14 cellular contexts compared by ENCODE assay signal in the genomic region with DNA sequence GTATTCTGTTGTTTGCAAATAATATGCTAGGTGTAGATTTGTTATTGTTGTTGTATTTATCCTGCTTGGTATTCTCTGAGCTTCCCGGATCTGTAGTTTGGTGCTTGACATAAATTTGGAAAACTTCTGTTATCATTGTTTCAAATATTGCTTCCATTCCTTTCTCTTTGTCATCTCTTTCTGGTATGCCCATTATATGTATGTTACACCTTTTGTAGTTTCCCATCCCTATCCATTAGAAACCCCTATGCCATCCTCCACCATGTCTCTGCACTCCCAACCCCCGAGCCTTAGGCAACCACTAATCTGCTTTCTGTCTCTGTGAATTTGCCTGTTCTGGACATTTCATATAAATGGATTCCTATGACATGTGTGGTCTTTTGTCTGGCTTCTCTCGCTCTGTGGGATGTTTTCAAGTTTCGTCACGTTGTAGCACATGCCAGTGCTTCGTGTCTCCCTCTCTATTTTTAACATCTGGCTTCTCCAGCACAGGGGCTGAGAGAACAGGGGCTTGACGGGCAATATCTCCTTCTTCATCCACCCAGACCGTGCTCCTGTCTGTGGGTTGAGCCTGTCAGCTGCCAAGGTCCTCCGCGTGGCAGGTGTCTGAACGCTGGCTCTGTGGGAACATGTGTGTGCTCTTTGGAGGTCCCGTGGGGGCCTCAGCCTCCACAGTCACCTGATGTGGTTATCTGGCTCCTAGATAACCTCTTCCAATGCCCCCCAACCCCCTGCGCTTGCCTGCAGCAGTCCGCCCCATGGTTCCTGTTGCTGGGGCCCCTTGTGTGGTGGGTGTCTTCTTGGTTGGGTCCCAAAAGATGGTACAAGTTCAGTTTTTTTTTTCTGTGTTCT.
"Had no signal": no experiment of that assay in that cellular context is flagged by ENCODE, and none has a peak within 500 bp of the region (broad histone marks: within the 10 kb centered on the region; RNA-seq: fewer than 3 reads in every experiment).

No MANE protein-coding gene starts in this region.

- H3K79me2 ChIP-seq: hepatocyte had no signal

- H3K4me1 ChIP-seq: testis had no signal

- H3K27ac ChIP-seq: dorsolateral prefrontal cortex, hepatocyte, stomach, testis had no signal

- H3K4me3 Mint-ChIP-seq: activated CD8-positive, alpha-beta memory T cell treated with anti-CD3 and anti-CD28 coated beads, Interleukin-2, amount 10 ng/mL, durations not matched to agents 7 days and 5 days; activated naive CD4-positive, alpha-beta T cell treated with anti-CD3 and anti-CD28 coated beads, Interleukin-2, amount 10 ng/mL, durations not matched to agents 7 days and 5 days; endodermal cell; naive thymus-derived CD4-positive, alpha-beta T cell had no signal

- DNase-seq: activated CD4-positive, alpha-beta T cell treated with anti-CD3 and anti-CD28 coated beads, Interleukin-2, amount 50 U/mL, for 48 hours; activated CD4-positive, CD25-positive, alpha-beta regulatory T cell treated with anti-CD3 and anti-CD28 coated beads, Interleukin-2, amount 50 U/mL, for 72 hours; activated CD8-positive, alpha-beta memory T cell treated with anti-CD3 and anti-CD28 coated beads, Interleukin-2, amount 10 ng/mL, durations not matched to agents 7 days and 5 days; activated naive CD4-positive, alpha-beta T cell treated with anti-CD3 and anti-CD28 coated beads, Interleukin-2, amount 10 ng/mL, durations not matched to agents 7 days and 5 days; activated T-cell treated with anti-CD3 and anti-CD28 coated beads, Interleukin-2, amount 50 U/mL, for 1 hour; dorsolateral prefrontal cortex; endodermal cell; islet precursor cell; naive thymus-derived CD4-positive, alpha-beta T cell; right cardiac atrium; small intestine; stomach; testis had no signal

- H3K27me3 ChIP-seq: dorsolateral prefrontal cortex, hepatocyte, stomach, testis had no signal

- H3K9me3 Mint-ChIP-seq: activated naive CD4-positive, alpha-beta T cell treated with anti-CD3 and anti-CD28 coated beads, Interleukin-2, amount 10 ng/mL, durations not matched to agents 7 days and 5 days had no signal

- H2AFZ ChIP-seq: hepatocyte had no signal

- H3K4me1 Mint-ChIP-seq: activated naive CD4-positive, alpha-beta T cell treated with anti-CD3 and anti-CD28 coated beads, Interleukin-2, amount 10 ng/mL, durations not matched to agents 7 days and 5 days had no signal

- ATAC-seq: activated CD8-positive, alpha-beta memory T cell treated with anti-CD3 and anti-CD28 coated beads, Interleukin-2, amount 10 ng/mL, durations not matched to agents 7 days and 5 days; naive thymus-derived CD4-positive, alpha-beta T cell; right cardiac atrium had no signal

- H3K4me3 ChIP-seq: dorsolateral prefrontal cortex, hepatocyte, stomach, testis had no signal

- H3K27ac Mint-ChIP-seq: activated CD8-positive, alpha-beta memory T cell treated with anti-CD3 and anti-CD28 coated beads, Interleukin-2, amount 10 ng/mL, durations not matched to agents 7 days and 5 days; activated naive CD4-positive, alpha-beta T cell treated with anti-CD3 and anti-CD28 coated beads, Interleukin-2, amount 10 ng/mL, durations not matched to agents 7 days and 5 days; endodermal cell; naive thymus-derived CD4-positive, alpha-beta T cell had no signal

- H3K9me3 ChIP-seq: stomach, testis had no signal

- H3K36me3 Mint-ChIP-seq: activated CD8-positive, alpha-beta memory T cell treated with anti-CD3 and anti-CD28 coated beads, Interleukin-2, amount 10 ng/mL, durations not matched to agents 7 days and 5 days; activated naive CD4-positive, alpha-beta T cell treated with anti-CD3 and anti-CD28 coated beads, Interleukin-2, amount 10 ng/mL, durations not matched to agents 7 days and 5 days had no signal

- H3K36me3 ChIP-seq: stomach had no signal

- H3K4me2 ChIP-seq: hepatocyte had no signal
